In the genomic region with DNA sequence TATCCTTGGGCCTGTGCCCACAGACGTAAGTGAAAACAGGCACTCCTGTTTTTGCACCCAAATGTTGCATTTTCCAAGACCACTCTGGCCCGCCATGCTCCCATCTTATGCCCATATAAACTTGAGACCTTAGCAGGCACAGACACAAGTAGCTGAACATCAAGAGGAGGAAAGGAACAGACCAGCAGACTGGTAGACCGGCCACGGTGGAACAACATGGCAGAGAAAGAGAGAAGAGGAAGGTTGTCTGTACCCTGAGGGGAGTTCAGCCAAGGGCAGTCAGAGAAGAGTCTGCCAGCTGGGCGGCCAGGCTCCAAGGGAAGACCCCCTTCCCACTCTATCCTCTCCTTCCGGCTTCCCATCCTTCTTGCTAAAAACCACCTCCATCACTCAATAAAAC, we compare ENCODE assay signal across 20 cellular contexts.
DNase-seq lines count a peak whose midpoint lies in the region; ATAC-seq, FAIRE-seq and TF ChIP-seq lines count a peak whose summit lies in the region.
"Had no signal": no experiment of that assay in that cellular context is flagged by ENCODE, and none has a peak within 500 bp of the region (broad histone marks: within the 10 kb centered on the region; RNA-seq: fewer than 3 reads in every experiment).

No MANE protein-coding gene starts in this region.

- TF ChIP-seq CTCF in glutamatergic neuron (IDR thresholded peaks at IDR 0.05; ENCODE audit: partially characterized antibody, unreplicated experiment) = no peak

- ATAC-seq in Right ventricle myocardium superior (ENCODE audit: poor library complexity) (no peak), sciatic nerve (peak; percentile 10), HG03442 (IDR thresholded peaks at IDR 0.05; ENCODE audit: unreplicated experiment) (no peak)
- ATAC-seq: CD8-positive, alpha-beta T cell; GM12878; HCT116 had no signal

- H3K9me3 Mint-ChIP-seq in glutamatergic neuron (ENCODE audit: unreplicated experiment) = no peaks in the 10 kb centered on the region
- no peaks in the 10 kb centered on the region for H3K9me3 Mint-ChIP-seq in activated T-helper 2 cell treated with anti-CD3 and anti-CD28 coated beads, Interferon-gamma antibody, Interleukin-2, Interleukin-4, amounts not matched to agents 10 μg/mL and 5 μg/mL and 100 μg/mL, durations not matched to agents 14 hours and 24 hours and 36 hours
- H3K9me3 Mint-ChIP-seq: CD8-positive, alpha-beta T cell; H9 had no signal

- H3K27me3 Mint-ChIP-seq in glutamatergic neuron (ENCODE audit: unreplicated experiment) = no peaks in the 10 kb centered on the region
- no peaks in the 10 kb centered on the region for H3K27me3 Mint-ChIP-seq in activated T-helper 2 cell treated with anti-CD3 and anti-CD28 coated beads, Interferon-gamma antibody, Interleukin-2, Interleukin-4, amounts not matched to agents 10 μg/mL and 5 μg/mL and 100 μg/mL, durations not matched to agents 14 hours and 24 hours and 36 hours (ENCODE audit: low read depth)
- H3K27me3 Mint-ChIP-seq: B cell had no signal

- H3K4me3 Mint-ChIP-seq in glutamatergic neuron (ENCODE audit: unreplicated experiment) = no peak overlapping the region
- H3K4me3 Mint-ChIP-seq in activated T-helper 2 cell treated with anti-CD3 and anti-CD28 coated beads, Interferon-gamma antibody, Interleukin-2, Interleukin-4, amounts not matched to agents 10 μg/mL and 5 μg/mL and 100 μg/mL, durations not matched to agents 14 hours and 24 hours and 36 hours (ENCODE audit: low read depth) = no peak overlapping the region
- H3K4me3 Mint-ChIP-seq: B cell; CD4-positive, CD25-positive, alpha-beta regulatory T cell; CD8-positive, alpha-beta T cell; H9 had no signal

- peaks cover 7% of the 10 kb centered on the region for H3K4me1 Mint-ChIP-seq in glutamatergic neuron (ENCODE audit: low read depth, unreplicated experiment)
- H3K4me1 Mint-ChIP-seq in activated T-helper 2 cell treated with anti-CD3 and anti-CD28 coated beads, Interferon-gamma antibody, Interleukin-2, Interleukin-4, amounts not matched to agents 10 μg/mL and 5 μg/mL and 100 μg/mL, durations not matched to agents 14 hours and 24 hours and 36 hours (ENCODE audit: low read depth) = no peaks in the 10 kb centered on the region
- H3K4me1 Mint-ChIP-seq: B cell; CD4-positive, CD25-positive, alpha-beta regulatory T cell had no signal

- no peak for FAIRE-seq in HTR-8/SVneo (lab: Jason Lieb, UNC)
- FAIRE-seq: A204.1, GM12878, GM19239 had no signal

- H3K36me3 Mint-ChIP-seq in glutamatergic neuron (ENCODE audit: unreplicated experiment) = no peaks in the 10 kb centered on the region
- H3K36me3 Mint-ChIP-seq in activated T-helper 2 cell treated with anti-CD3 and anti-CD28 coated beads, Interferon-gamma antibody, Interleukin-2, Interleukin-4, amounts not matched to agents 10 μg/mL and 5 μg/mL and 100 μg/mL, durations not matched to agents 14 hours and 24 hours and 36 hours (ENCODE audit: low read depth) = no peaks in the 10 kb centered on the region
- H3K36me3 Mint-ChIP-seq: CD4-positive, CD25-positive, alpha-beta regulatory T cell; CD8-positive, alpha-beta T cell had no signal

- peak; percentile 21 for DNase-seq in Right ventricle myocardium superior
- no peak for DNase-seq in cardiac septum (ENCODE audit: low spot score)
- DNase-seq in glutamatergic neuron = no peak
- DNase-seq in sciatic nerve (ENCODE audit: low spot score) = no peak
- DNase-seq in activated T-helper 2 cell treated with anti-CD3 and anti-CD28 coated beads, Interferon-gamma antibody, Interleukin-2, Interleukin-4, amounts not matched to agents 10 μg/mL and 5 μg/mL and 100 μg/mL, durations not matched to agents 14 hours and 24 hours and 36 hours (ENCODE audit: low spot score) = no peak
- no peak for DNase-seq in HTR-8/SVneo (ENCODE audit: insufficient read length, low spot score)
- DNase-seq: Caco-2; CD4-positive, CD25-positive, alpha-beta regulatory T cell; CD8-positive, alpha-beta T cell; DMS 273 treated with DMSO at 0.1 percent for 48 hours; DMS79; EL; GDM1; H9 had no signal

- intact Hi-C loops in Right ventricle myocardium superior (cut with DNase I) = no loop called here
- intact Hi-C loops in cardiac septum (cut with DNase I) = no loop called here
- intact Hi-C loops in sciatic nerve (cut with DNase I) = no loop called here
- intact Hi-C loops in activated T-helper 2 cell treated with anti-CD3 and anti-CD28 coated beads, Interferon-gamma antibody, Interleukin-2, Interleukin-4, amounts not matched to agents 10 μg/mL and 5 μg/mL and 100 μg/mL, durations not matched to agents 14 hours and 24 hours and 36 hours (cut with micrococcal nuclease) = no loop called here

- peak overlapping the region; percentile 17 for H3K27ac Mint-ChIP-seq in glutamatergic neuron (ENCODE audit: unreplicated experiment)
- H3K27ac Mint-ChIP-seq in activated T-helper 2 cell treated with anti-CD3 and anti-CD28 coated beads, Interferon-gamma antibody, Interleukin-2, Interleukin-4, amounts not matched to agents 10 μg/mL and 5 μg/mL and 100 μg/mL, durations not matched to agents 14 hours and 24 hours and 36 hours = no peak overlapping the region
- H3K27ac Mint-ChIP-seq: B cell; CD4-positive, CD25-positive, alpha-beta regulatory T cell; CD8-positive, alpha-beta T cell had no signal
